In the genomic region with DNA sequence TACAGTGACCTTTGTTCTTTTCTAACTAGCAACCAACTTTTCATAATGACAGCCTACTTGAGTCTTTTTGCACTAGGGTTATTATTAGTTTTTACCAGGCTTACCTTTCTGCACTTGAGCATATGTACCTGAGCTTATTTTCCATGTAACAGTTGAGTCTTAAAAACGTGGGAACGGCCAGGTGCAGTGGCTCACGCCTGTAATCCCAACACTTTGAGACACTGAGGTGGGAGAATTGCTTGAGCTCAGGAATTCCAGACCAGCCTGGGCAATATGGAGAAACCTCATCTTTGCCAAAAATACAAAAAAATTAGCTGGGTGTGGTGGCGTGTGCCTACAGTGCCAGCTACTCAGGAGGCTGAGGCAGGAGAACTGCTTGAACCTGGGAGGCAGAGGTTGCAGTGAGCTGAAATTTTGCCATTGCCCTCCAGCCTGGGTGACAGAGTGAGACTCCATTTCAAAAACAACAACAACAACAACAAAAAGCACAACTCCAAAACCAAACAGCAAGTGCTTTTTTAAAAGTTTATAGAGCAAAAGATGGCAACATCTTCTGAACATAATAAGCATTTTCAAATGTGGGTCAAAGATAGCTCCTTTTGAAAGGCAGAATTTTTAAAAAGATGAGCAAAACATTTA, we compare ENCODE assay signal across 2 cellular contexts.
TF ChIP-seq lines count a peak whose summit lies in the region.

No MANE protein-coding gene starts in this region.

TF ChIP-seq in SK-N-SH, 30 proteins besides CTCF, POLR2A, EP300 and RAD21 (continued from another document):
- TF ChIP-seq, protein P1, sequence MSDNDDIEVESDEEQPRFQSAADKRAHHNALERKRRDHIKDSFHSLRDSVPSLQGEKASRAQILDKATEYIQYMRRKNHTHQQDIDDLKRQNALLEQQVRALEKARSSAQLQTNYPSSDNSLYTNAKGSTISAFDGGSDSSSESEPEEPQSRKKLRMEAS (IDR thresholded peaks at IDR 0.05; ENCODE audit: low read depth) = no peak
- no peak for TF ChIP-seq SMC3 (IDR thresholded peaks at IDR 0.05; ENCODE audit: low read depth, low read length)
- TF ChIP-seq TEAD4 (IDR thresholded peaks at IDR 0.05; ENCODE audit: borderline replicate concordance, insufficient read depth) = no peak
- TF ChIP-seq, protein P2, sequence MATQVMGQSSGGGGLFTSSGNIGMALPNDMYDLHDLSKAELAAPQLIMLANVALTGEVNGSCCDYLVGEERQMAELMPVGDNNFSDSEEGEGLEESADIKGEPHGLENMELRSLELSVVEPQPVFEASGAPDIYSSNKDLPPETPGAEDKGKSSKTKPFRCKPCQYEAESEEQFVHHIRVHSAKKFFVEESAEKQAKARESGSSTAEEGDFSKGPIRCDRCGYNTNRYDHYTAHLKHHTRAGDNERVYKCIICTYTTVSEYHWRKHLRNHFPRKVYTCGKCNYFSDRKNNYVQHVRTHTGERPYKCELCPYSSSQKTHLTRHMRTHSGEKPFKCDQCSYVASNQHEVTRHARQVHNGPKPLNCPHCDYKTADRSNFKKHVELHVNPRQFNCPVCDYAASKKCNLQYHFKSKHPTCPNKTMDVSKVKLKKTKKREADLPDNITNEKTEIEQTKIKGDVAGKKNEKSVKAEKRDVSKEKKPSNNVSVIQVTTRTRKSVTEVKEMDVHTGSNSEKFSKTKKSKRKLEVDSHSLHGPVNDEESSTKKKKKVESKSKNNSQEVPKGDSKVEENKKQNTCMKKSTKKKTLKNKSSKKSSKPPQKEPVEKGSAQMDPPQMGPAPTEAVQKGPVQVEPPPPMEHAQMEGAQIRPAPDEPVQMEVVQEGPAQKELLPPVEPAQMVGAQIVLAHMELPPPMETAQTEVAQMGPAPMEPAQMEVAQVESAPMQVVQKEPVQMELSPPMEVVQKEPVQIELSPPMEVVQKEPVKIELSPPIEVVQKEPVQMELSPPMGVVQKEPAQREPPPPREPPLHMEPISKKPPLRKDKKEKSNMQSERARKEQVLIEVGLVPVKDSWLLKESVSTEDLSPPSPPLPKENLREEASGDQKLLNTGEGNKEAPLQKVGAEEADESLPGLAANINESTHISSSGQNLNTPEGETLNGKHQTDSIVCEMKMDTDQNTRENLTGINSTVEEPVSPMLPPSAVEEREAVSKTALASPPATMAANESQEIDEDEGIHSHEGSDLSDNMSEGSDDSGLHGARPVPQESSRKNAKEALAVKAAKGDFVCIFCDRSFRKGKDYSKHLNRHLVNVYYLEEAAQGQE (IDR thresholded peaks at IDR 0.05; ENCODE audit: low read depth, low read length) = no peak
- TF ChIP-seq JUND (IDR thresholded peaks at IDR 0.05) = no peak
- no peak for TF ChIP-seq RFX5 (IDR thresholded peaks at IDR 0.05; ENCODE audit: low read length)
- no peak for TF ChIP-seq ELF1 (IDR thresholded peaks at IDR 0.05)
- TF ChIP-seq, protein P3, sequence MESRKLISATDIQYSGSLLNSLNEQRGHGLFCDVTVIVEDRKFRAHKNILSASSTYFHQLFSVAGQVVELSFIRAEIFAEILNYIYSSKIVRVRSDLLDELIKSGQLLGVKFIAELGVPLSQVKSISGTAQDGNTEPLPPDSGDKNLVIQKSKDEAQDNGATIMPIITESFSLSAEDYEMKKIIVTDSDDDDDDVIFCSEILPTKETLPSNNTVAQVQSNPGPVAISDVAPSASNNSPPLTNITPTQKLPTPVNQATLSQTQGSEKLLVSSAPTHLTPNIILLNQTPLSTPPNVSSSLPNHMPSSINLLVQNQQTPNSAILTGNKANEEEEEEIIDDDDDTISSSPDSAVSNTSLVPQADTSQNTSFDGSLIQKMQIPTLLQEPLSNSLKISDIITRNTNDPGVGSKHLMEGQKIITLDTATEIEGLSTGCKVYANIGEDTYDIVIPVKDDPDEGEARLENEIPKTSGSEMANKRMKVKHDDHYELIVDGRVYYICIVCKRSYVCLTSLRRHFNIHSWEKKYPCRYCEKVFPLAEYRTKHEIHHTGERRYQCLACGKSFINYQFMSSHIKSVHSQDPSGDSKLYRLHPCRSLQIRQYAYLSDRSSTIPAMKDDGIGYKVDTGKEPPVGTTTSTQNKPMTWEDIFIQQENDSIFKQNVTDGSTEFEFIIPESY (IDR thresholded peaks at IDR 0.05; ENCODE audit: borderline replicate concordance, low read depth) = no peak
- TF ChIP-seq, protein P4, sequence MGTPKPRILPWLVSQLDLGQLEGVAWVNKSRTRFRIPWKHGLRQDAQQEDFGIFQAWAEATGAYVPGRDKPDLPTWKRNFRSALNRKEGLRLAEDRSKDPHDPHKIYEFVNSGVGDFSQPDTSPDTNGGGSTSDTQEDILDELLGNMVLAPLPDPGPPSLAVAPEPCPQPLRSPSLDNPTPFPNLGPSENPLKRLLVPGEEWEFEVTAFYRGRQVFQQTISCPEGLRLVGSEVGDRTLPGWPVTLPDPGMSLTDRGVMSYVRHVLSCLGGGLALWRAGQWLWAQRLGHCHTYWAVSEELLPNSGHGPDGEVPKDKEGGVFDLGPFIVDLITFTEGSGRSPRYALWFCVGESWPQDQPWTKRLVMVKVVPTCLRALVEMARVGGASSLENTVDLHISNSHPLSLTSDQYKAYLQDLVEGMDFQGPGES (IDR thresholded peaks at IDR 0.05; ENCODE audit: low read depth, low read length) = no peak
- no peak for TF ChIP-seq FOXM1 (IDR thresholded peaks at IDR 0.05; ENCODE audit: low read depth)
- no peak for TF ChIP-seq SIN3A (IDR thresholded peaks at IDR 0.05; ENCODE audit: borderline replicate concordance, low read depth, low read length)
- TF ChIP-seq, protein P5, sequence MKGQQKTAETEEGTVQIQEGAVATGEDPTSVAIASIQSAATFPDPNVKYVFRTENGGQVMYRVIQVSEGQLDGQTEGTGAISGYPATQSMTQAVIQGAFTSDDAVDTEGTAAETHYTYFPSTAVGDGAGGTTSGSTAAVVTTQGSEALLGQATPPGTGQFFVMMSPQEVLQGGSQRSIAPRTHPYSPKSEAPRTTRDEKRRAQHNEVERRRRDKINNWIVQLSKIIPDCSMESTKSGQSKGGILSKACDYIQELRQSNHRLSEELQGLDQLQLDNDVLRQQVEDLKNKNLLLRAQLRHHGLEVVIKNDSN (IDR thresholded peaks at IDR 0.05; ENCODE audit: borderline replicate concordance, low read depth) = no peak

TF ChIP-seq in SK-N-SH treated with all-trans-retinoic acid at 6 μM for 48 hours, 23 proteins besides CTCF, POLR2A, EP300 and RAD21:
- TF ChIP-seq, protein P6, sequence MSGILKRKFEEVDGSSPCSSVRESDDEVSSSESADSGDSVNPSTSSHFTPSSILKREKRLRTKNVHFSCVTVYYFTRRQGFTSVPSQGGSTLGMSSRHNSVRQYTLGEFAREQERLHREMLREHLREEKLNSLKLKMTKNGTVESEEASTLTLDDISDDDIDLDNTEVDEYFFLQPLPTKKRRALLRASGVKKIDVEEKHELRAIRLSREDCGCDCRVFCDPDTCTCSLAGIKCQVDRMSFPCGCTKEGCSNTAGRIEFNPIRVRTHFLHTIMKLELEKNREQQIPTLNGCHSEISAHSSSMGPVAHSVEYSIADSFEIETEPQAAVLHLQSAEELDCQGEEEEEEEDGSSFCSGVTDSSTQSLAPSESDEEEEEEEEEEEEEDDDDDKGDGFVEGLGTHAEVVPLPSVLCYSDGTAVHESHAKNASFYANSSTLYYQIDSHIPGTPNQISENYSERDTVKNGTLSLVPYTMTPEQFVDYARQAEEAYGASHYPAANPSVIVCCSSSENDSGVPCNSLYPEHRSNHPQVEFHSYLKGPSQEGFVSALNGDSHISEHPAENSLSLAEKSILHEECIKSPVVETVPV (CRISPR knock-in tag; IDR thresholded peaks at IDR 0.05) = no peak
- no peak for TF ChIP-seq OSR1 (CRISPR knock-in tag; IDR thresholded peaks at IDR 0.05)
- no peak for TF ChIP-seq ARNTL (CRISPR knock-in tag; IDR thresholded peaks at IDR 0.05; ENCODE audit: borderline replicate concordance, low read depth)
- TF ChIP-seq CSDC2 (CRISPR knock-in tag; IDR thresholded peaks at IDR 0.05) = no peak
- no peak for TF ChIP-seq ESRRG (CRISPR knock-in tag; IDR thresholded peaks at IDR 0.05)
- TF ChIP-seq ZNF565 (CRISPR knock-in tag; conservative IDR thresholded peaks at IDR 0.05; ENCODE audit: low read depth) = no peak
- no peak for TF ChIP-seq PPARA (CRISPR knock-in tag; IDR thresholded peaks at IDR 0.05; ENCODE audit: borderline replicate concordance)
- TF ChIP-seq, protein P7, sequence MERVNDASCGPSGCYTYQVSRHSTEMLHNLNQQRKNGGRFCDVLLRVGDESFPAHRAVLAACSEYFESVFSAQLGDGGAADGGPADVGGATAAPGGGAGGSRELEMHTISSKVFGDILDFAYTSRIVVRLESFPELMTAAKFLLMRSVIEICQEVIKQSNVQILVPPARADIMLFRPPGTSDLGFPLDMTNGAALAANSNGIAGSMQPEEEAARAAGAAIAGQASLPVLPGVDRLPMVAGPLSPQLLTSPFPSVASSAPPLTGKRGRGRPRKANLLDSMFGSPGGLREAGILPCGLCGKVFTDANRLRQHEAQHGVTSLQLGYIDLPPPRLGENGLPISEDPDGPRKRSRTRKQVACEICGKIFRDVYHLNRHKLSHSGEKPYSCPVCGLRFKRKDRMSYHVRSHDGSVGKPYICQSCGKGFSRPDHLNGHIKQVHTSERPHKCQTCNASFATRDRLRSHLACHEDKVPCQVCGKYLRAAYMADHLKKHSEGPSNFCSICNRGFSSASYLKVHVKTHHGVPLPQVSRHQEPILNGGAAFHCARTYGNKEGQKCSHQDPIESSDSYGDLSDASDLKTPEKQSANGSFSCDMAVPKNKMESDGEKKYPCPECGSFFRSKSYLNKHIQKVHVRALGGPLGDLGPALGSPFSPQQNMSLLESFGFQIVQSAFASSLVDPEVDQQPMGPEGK (CRISPR knock-in tag; IDR thresholded peaks at IDR 0.05; ENCODE audit: borderline replicate concordance) = no peak
- TF ChIP-seq ZC3H10 (CRISPR knock-in tag; IDR thresholded peaks at IDR 0.05) = no peak
TF ChIP-seq in SK-N-SH treated with all-trans-retinoic acid at 6 μM for 48 hours: peak in this region for 0.
